10 cellular contexts compared by ENCODE assay signal in the genomic region with DNA sequence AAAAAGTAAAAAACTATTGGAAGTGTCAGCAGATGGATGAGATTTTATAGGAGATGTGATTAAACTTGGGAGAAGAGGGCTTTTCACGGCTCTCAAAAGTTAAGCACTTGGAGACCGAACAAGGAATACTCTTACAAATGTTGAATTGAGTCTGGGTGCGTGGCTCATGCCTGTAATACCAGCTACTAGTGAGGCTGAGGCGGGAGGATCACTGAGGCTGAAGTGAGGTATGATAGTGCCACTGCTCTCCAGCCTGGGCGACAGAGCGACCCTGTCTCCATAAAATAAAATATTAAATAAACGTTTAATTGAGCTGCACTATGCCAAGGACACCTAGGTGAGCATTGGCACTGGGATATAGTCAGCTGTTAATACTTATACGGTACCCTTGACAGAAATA. TPM values are rescaled to one million over a fixed set of nuclear protein-coding genes. Genes with fewer than 3 reads are reported as not detected.
DNase-seq lines count a peak whose midpoint lies in the region; ATAC-seq and TF ChIP-seq lines count a peak whose summit lies in the region.
"Had no signal": no experiment of that assay in that cellular context is flagged by ENCODE, and none has a peak within 500 bp of the region (broad histone marks: within the 10 kb centered on the region; RNA-seq: fewer than 3 reads in every experiment).

No MANE protein-coding gene starts in this region.

- CTCF ChIA-PET in MCF 10A (lab: Yijun Ruan, JAX) = interaction anchor here (0.7 to 2.0 kb wide), 6 partner anchors 24 to 638 kb away, joined by 3 to 12 read pairs (median 6); a partner anchor contains a TSS

- H3K4me1 ChIP-seq in breast epithelium (peaks cover 0 to 9% of the 10 kb centered on the region in 2 donors), hepatocyte (ENCODE audit: insufficient read depth) (peaks cover 24% of the 10 kb centered on the region), uterus (peaks cover 0 to 9% of the 10 kb centered on the region in 2 donors)
- H3K4me1 ChIP-seq: parathyroid adenoma had no signal

- TF ChIP-seq CTCF in MCF 10A (IDR thresholded peaks at IDR 0.05; ENCODE audit: unreplicated experiment) (no peak), breast epithelium (IDR thresholded peaks at IDR 0.05) (no peak), hepatocyte (IDR thresholded peaks at IDR 0.05; ENCODE audit: poor library complexity) (no peak), uterus (IDR thresholded peaks at IDR 0.05) (no peak)

- H3K27me3 Mint-ChIP-seq in MCF 10A (ENCODE audit: insufficient read depth, unreplicated experiment) (no peaks in the 10 kb centered on the region), T-helper 17 cell (no peaks in the 10 kb centered on the region)
- no peaks in the 10 kb centered on the region for H3K27me3 Mint-ChIP-seq in stimulated activated naive B cell treated with anti-CD40 and anti-IgM and Interleukin-4, amounts not matched to agents 10 μg/mL and 1 μg/mL and 100 μg/mL, for 72 hours

- H3K9me3 ChIP-seq in breast epithelium (no peaks in the 10 kb centered on the region), T-helper 17 cell (ENCODE audit: control insufficient read depth, low read length, poor library complexity, severe bottlenecking) (no peaks in the 10 kb centered on the region), hepatocyte (ENCODE audit: low read depth) (no peaks in the 10 kb centered on the region), uterus (no peaks in the 10 kb centered on the region)

- no peaks in the 10 kb centered on the region for H3K9me2 ChIP-seq in hepatocyte (replicated peaks; ENCODE audit: insufficient read depth)

- WGBS in hepatocyte (ENCODE audit: low lambda C conversion rate, missing lambda C conversion rate) = 85% methylated on average over 8 of the region's 8 CpGs

- peaks cover 14% of the 10 kb centered on the region for H3K36me3 Mint-ChIP-seq in MCF 10A (ENCODE audit: insufficient read depth, unreplicated experiment)
- no peaks in the 10 kb centered on the region for H3K36me3 Mint-ChIP-seq in T-helper 17 cell (ENCODE audit: low read depth)
- H3K36me3 Mint-ChIP-seq in stimulated activated naive B cell treated with anti-CD40 and anti-IgM and Interleukin-4, amounts not matched to agents 10 μg/mL and 1 μg/mL and 100 μg/mL, for 72 hours = peaks cover 10 to 25% of the 10 kb centered on the region in 2 donors

- POLR2A ChIA-PET in MCF 10A (lab: Yijun Ruan, JAX) = interaction anchor here (0.6 to 7.3 kb wide), 10 partner anchors 9 to 724 kb away, joined by 3 to 49 read pairs (median 4); a partner anchor contains a TSS

- TF ChIP-seq POLR2A in breast epithelium (IDR thresholded peaks at IDR 0.05) (no peak), uterus (IDR thresholded peaks at IDR 0.05) (no peak)

- H3K27ac ChIP-seq in breast epithelium (no peak overlapping the region), hepatocyte (peak overlapping the region; percentile 98), uterus (no peak overlapping the region)
- H3K27ac ChIP-seq: parathyroid adenoma had no signal

- H3K4me3 ChIP-seq in breast epithelium (no peak overlapping the region), hepatocyte (peak overlapping the region; percentile 54), uterus (no peak overlapping the region)

- intact Hi-C loops in MCF 10A (cut with micrococcal nuclease) = no loop called here
- intact Hi-C loops in breast epithelium (cut with DNase I; ENCODE audit: low total_unique reads) = no loop called here
- intact Hi-C loops in uterus (cut with DNase I; ENCODE audit: low total_unique reads) = no loop called here

- no peak for DNase-seq in MCF 10A (ENCODE audit: unreplicated experiment)
- no peak for DNase-seq in breast epithelium (ENCODE audit: low spot score in 2 of 2)
- DNase-seq in T-helper 17 cell = no peak
- no peak for DNase-seq in hepatocyte (ENCODE audit: low spot score)
- no peak for DNase-seq in stimulated activated naive B cell treated with anti-CD40 and anti-IgM and Interleukin-4, amounts not matched to agents 10 μg/mL and 1 μg/mL and 100 μg/mL, for 72 hours
- DNase-seq in glomerular visceral epithelial cell (ENCODE audit: extremely low spot score) = no peak
- DNase-seq in uterus = no peak
- DNase-seq: COR-L47 had no signal

- H4K20me1 ChIP-seq in hepatocyte (ENCODE audit: insufficient read depth, poor library complexity, severe bottlenecking) = no peaks in the 10 kb centered on the region

- no peak overlapping the region for H2AFZ ChIP-seq in hepatocyte
- H2AFZ ChIP-seq: parathyroid adenoma had no signal

- peak overlapping the region; percentile 97 for H3K4me3 Mint-ChIP-seq in MCF 10A (ENCODE audit: unreplicated experiment)
- H3K4me3 Mint-ChIP-seq in T-helper 17 cell = peak overlapping the region; percentile 97
- H3K4me3 Mint-ChIP-seq in stimulated activated naive B cell treated with anti-CD40 and anti-IgM and Interleukin-4, amounts not matched to agents 10 μg/mL and 1 μg/mL and 100 μg/mL, for 72 hours = peak overlapping the region; percentile 95 to 99

- no peaks in the 10 kb centered on the region for H3K9me3 Mint-ChIP-seq in MCF 10A (ENCODE audit: unreplicated experiment)
- H3K9me3 Mint-ChIP-seq in stimulated activated naive B cell treated with anti-CD40 and anti-IgM and Interleukin-4, amounts not matched to agents 10 μg/mL and 1 μg/mL and 100 μg/mL, for 72 hours = no peaks in the 10 kb centered on the region

- H3K36me3 ChIP-seq in breast epithelium (no peaks in the 10 kb centered on the region), hepatocyte (replicated peaks; ENCODE audit: insufficient read depth, low read depth) (no peaks in the 10 kb centered on the region), uterus (no peaks in the 10 kb centered on the region)

- H3K27ac Mint-ChIP-seq in MCF 10A (ENCODE audit: low read depth, unreplicated experiment) = peak overlapping the region; percentile 100
- no peak overlapping the region for H3K27ac Mint-ChIP-seq in T-helper 17 cell
- no peak overlapping the region for H3K27ac Mint-ChIP-seq in stimulated activated naive B cell treated with anti-CD40 and anti-IgM and Interleukin-4, amounts not matched to agents 10 μg/mL and 1 μg/mL and 100 μg/mL, for 72 hours

- no peak for ATAC-seq in T-helper 17 cell
- no peak for ATAC-seq in stimulated activated naive B cell treated with anti-CD40 and anti-IgM and Interleukin-4, amounts not matched to agents 10 μg/mL and 1 μg/mL and 100 μg/mL, for 72 hours (replicated peaks)
- no peak for ATAC-seq in GM18868 (IDR thresholded peaks at IDR 0.05; ENCODE audit: unreplicated experiment)

- H3K4me2 ChIP-seq in hepatocyte = peak overlapping the region; percentile 94

- no peaks in the 10 kb centered on the region for H3K27me3 ChIP-seq in breast epithelium
- H3K27me3 ChIP-seq in hepatocyte = no peaks in the 10 kb centered on the region
- no peaks in the 10 kb centered on the region for H3K27me3 ChIP-seq in uterus

- BruUV-seq in MCF 10A (replicated peaks; lab: Mats Ljungman, UMichigan) = no TSS peak

- H3K4me1 Mint-ChIP-seq in MCF 10A (ENCODE audit: insufficient read depth, unreplicated experiment) = peaks cover 17% of the 10 kb centered on the region
- peaks cover 45% of the 10 kb centered on the region for H3K4me1 Mint-ChIP-seq in T-helper 17 cell
- H3K4me1 Mint-ChIP-seq in stimulated activated naive B cell treated with anti-CD40 and anti-IgM and Interleukin-4, amounts not matched to agents 10 μg/mL and 1 μg/mL and 100 μg/mL, for 72 hours = peaks cover 18 to 42% of the 10 kb centered on the region in 2 donors

- peaks cover 76% of the 10 kb centered on the region for H3K79me2 ChIP-seq in hepatocyte

RNA-seq across cellular contexts. Expression of a gene that starts 1.9 kb away (rescaled TPM):
- total RNA-seq in MCF 10A (2022) (73.7 and 78.8 TPM in 2 replicates), breast epithelium (10 to 100 TPM; 48.6 to 66.9 (median 52.1) TPM), T-helper 17 cell (10 to 100 TPM; 61.5 to 67.1 TPM), hepatocyte (48.8 and 52.3 TPM in 2 replicates), uterus (100 to 1,000 TPM in 1 of 4 donors, 10 to 100 TPM in 3; 18.7 to 124 (median 59.4) TPM)
- polyA plus RNA-seq in hepatocyte = 36.8 and 40.5 TPM in 2 replicates

RNA-seq across cellular contexts. Expression of a gene that starts 2.6 kb away (rescaled TPM):
- total RNA-seq in MCF 10A (2022) = 25.0 and 28.5 TPM in 2 replicates
- 10 to 100 TPM; 42.1 to 69.7 (median 48.8) TPM for total RNA-seq in breast epithelium
- total RNA-seq in T-helper 17 cell = 10 to 100 TPM; 55.5 to 79.1 TPM
- total RNA-seq in hepatocyte = 20.2 and 32.0 TPM in 2 replicates
- polyA plus RNA-seq in hepatocyte = 15.6 and 20.2 TPM in 2 replicates
- total RNA-seq in uterus = 10 to 100 TPM; 15.9 to 63.5 (median 26.5) TPM
